ENCODE assay signal across 8 cellular contexts in genomic region chr5:151085517-151086031, GRCh38. TPM values are rescaled to one million over a fixed set of nuclear protein-coding genes. Genes with fewer than 3 reads are reported as not detected.
A peak's percentile ranks its signal among the peaks of the same experiment; 100 is the strongest.
DNase-seq lines count a peak whose midpoint lies in the region; ATAC-seq and TF ChIP-seq lines count a peak whose summit lies in the region.

No MANE protein-coding gene starts in this region.

- H3K27me3 Mint-ChIP-seq in CD4-positive, alpha-beta memory T cell, result no peaks in the 10 kb centered on the region

- POLR2A ChIA-PET in CD4-positive, alpha-beta memory T cell (lab: Charles Lee; ENCODE audit: partially characterized antibody), result interaction anchor here (0.9 to 2.5 kb wide), 7 partner anchors 8 to 686 kb away, joined by 3 to 16 read pairs (median 5); partner anchors contain the start of genes G3BP1 and GM2A

- CTCF ChIA-PET in CD4-positive, alpha-beta memory T cell (lab: Charles Lee; ENCODE audit: partially characterized antibody), result interaction anchor here (1.3 to 7.0 kb wide), 3 partner anchors 30 to 80 kb away, joined by 3 to 63 read pairs (median 12); no protein-coding TSS in a partner anchor

- peak overlapping the region; percentile 99 for H3K27ac ChIP-seq in CD4-positive, alpha-beta memory T cell (ENCODE audit: low read depth, low read length)
- peak overlapping the region; percentile 12 to 67 (median 58) for H3K27ac ChIP-seq in body of pancreas

- intact Hi-C loops in CD4-positive, alpha-beta memory T cell (cut with micrococcal nuclease), result no loop called here
- intact Hi-C loops in body of pancreas (cut with DNase I), result no loop called here
- intact Hi-C loops in mucosa of descending colon (cut with DNase I, micrococcal nuclease), result no loop called here

- H3K4me3 ChIP-seq in CD4-positive, alpha-beta memory T cell (ENCODE audit: low read length in 2 of 2), result peak overlapping the region in 1 of 2 donors; percentile 23
- H3K4me3 ChIP-seq in body of pancreas, result no peak overlapping the region
- H3K4me3 ChIP-seq in mucosa of descending colon, result no peak overlapping the region
- no peak overlapping the region for H3K4me3 ChIP-seq in HAP-1

- no peaks in the 10 kb centered on the region for H3K9me3 ChIP-seq in CD4-positive, alpha-beta memory T cell (ENCODE audit: control insufficient read depth in 1 of 2, low read length in 2 of 2)
- H3K9me3 ChIP-seq in body of pancreas (no peaks in the 10 kb centered on the region), mucosa of descending colon (no peaks in the 10 kb centered on the region), HAP-1 (no peaks in the 10 kb centered on the region)

- peak; percentile 46 to 83 (median 48) for DNase-seq in CD4-positive, alpha-beta memory T cell
- DNase-seq in M059J (ENCODE audit: low read depth), result peak; percentile 50
- peak; percentile 47 to 64 (median 60) for DNase-seq in body of pancreas
- peak; percentile 76 to 82 (median 78) for DNase-seq in mucosa of descending colon
- no peak for DNase-seq in HAP-1 (ENCODE audit: low spot score in 2 of 2)
- DNase-seq in cortex of kidney (lab: John Stamatoyannopoulos, UW), result no peak

- H3K27ac Mint-ChIP-seq in CD4-positive, alpha-beta memory T cell, result peak overlapping the region; percentile 76 to 96 (median 90)

- TF ChIP-seq CTCF in body of pancreas (IDR thresholded peaks at IDR 0.05) (no peak), mucosa of descending colon (IDR thresholded peaks at IDR 0.05) (no peak)

- peaks cover 66% of the 10 kb centered on the region for H3K4me1 ChIP-seq in CD4-positive, alpha-beta memory T cell (ENCODE audit: insufficient read depth, low read length)
- H3K4me1 ChIP-seq in body of pancreas (peaks cover 35% of the 10 kb centered on the region), mucosa of descending colon (ENCODE audit: low read depth) (peaks cover 46% of the 10 kb centered on the region), HAP-1 (peaks cover 6% of the 10 kb centered on the region)

- ATAC-seq in body of pancreas (peak; percentile 12), mucosa of descending colon (peak; percentile 48), GM18519 (IDR thresholded peaks at IDR 0.05; ENCODE audit: low FRiP score, unreplicated experiment) (no peak), GM21576 (IDR thresholded peaks at IDR 0.05; ENCODE audit: unreplicated experiment) (no peak)

- peaks cover 0 to 2% of the 10 kb centered on the region in 2 donors for H3K36me3 Mint-ChIP-seq in CD4-positive, alpha-beta memory T cell

- no peaks in the 10 kb centered on the region for H3K36me3 ChIP-seq in CD4-positive, alpha-beta memory T cell (ENCODE audit: insufficient read depth, low read length)
- no peaks in the 10 kb centered on the region for H3K36me3 ChIP-seq in body of pancreas (replicated peaks in 1 of 2; ENCODE audit: insufficient read depth in 1 of 2, low read depth in 2 of 2)
- no peaks in the 10 kb centered on the region for H3K36me3 ChIP-seq in mucosa of descending colon (ENCODE audit: low read depth)
- no peaks in the 10 kb centered on the region; the same call in 1 of the 2 replicates for H3K36me3 ChIP-seq in HAP-1 (replicated peaks)

- H3K4me3 Mint-ChIP-seq in CD4-positive, alpha-beta memory T cell, result peak overlapping the region; percentile 65 to 83 (median 76)

- H3K9me3 Mint-ChIP-seq in CD4-positive, alpha-beta memory T cell, result peaks cover 0 to 3% (median 0%) of the 10 kb centered on the region in 8 donors

- H3K27me3 ChIP-seq in CD4-positive, alpha-beta memory T cell (ENCODE audit: insufficient read depth, low read length), result no peaks in the 10 kb centered on the region
- H3K27me3 ChIP-seq in body of pancreas, result no peaks in the 10 kb centered on the region
- H3K27me3 ChIP-seq in HAP-1 (ENCODE audit: low read depth), result peaks cover 9% of the 10 kb centered on the region; the same call in 1 of the 2 replicates

- in situ Hi-C loops in HAP-1 (cut with MboI; ENCODE audit: low sequenced_read_pairs), result loop anchor here (25.0 kb wide), 1 partner anchor 623 kb away; no protein-coding TSS in a partner anchor

- WGBS in body of pancreas, 2 donors, result 37 to 55% methylated on average over 8 to 9 of the region's 9 CpGs

- peaks cover 43 to 69% (median 54%) of the 10 kb centered on the region in 4 donors for H3K4me1 Mint-ChIP-seq in CD4-positive, alpha-beta memory T cell

- peak in 2 of 3 donors; percentile 31 to 33 for TF ChIP-seq POLR2A in body of pancreas (IDR thresholded peaks at IDR 0.05)

RNA-seq across cellular contexts. Expression of gene TNIP1, which starts 4.7 kb away (rescaled TPM):
- 100 to 1,000 TPM; 227 to 233 TPM for total RNA-seq in CD4-positive, alpha-beta memory T cell
- 10 to 100 TPM; 31.5 to 70.2 TPM for polyA plus RNA-seq in CD4-positive, alpha-beta memory T cell
- total RNA-seq in M059J (2014; rRNA removed; shearing (Covaris generic)), result 85.3 and 116 TPM in 2 replicates
- 100 to 1,000 TPM in 1 of 2 donors, 10 to 100 TPM in 1; 89.3 to 111 TPM for total RNA-seq in body of pancreas
- total RNA-seq in mucosa of descending colon, result 100 to 1,000 TPM; 140 to 218 (median 156) TPM

Comparison
In these comparisons a context has a peak if more than half of its experiments do, and no peak if none do; other contexts are left out.
1. DNase-seq: peak in CD4-positive, alpha-beta memory T cell (5 of 5), M059J (single experiment), body of pancreas (4 of 4) and mucosa of descending colon (3 of 3); none in HAP-1 (0 of 2) and cortex of kidney (single experiment).
2. ATAC-seq: peak in body of pancreas (single experiment) and mucosa of descending colon (single experiment); none in GM18519 (single experiment) and GM21576 (single experiment).